In genomic region chr6:144655376-144655775, GRCh38 we compare ENCODE assay signal across 26 cellular contexts.
A peak's percentile ranks its signal among the peaks of the same experiment; 100 is the strongest.
DNase-seq lines count a peak whose midpoint lies in the region; ATAC-seq lines count a peak whose summit lies in the region.
"Had no signal": no experiment of that assay in that cellular context is flagged by ENCODE, and none has a peak within 500 bp of the region (broad histone marks: within the 10 kb centered on the region; RNA-seq: fewer than 3 reads in every experiment).

No MANE protein-coding gene starts in this region.

- no peaks in the 10 kb centered on the region for H3K27me3 Mint-ChIP-seq in CD4-positive, CD25-positive, alpha-beta regulatory T cell
- H3K27me3 Mint-ChIP-seq in activated T-helper 17 cell treated with anti-CD3 and anti-CD28 coated beads, Interleukin-2, amount 50 U/mL, for 72 hours = no peaks in the 10 kb centered on the region
- no peaks in the 10 kb centered on the region for H3K27me3 Mint-ChIP-seq in naive thymus-derived CD8-positive, alpha-beta T cell

- H3K79me2 ChIP-seq in GM23248 (ENCODE audit: insufficient read depth) = peaks cover 30% of the 10 kb centered on the region

- H4K20me1 ChIP-seq in GM23248 (ENCODE audit: insufficient read depth) = no peaks in the 10 kb centered on the region

- H3K27me3 ChIP-seq in CD4-positive, CD25-positive, alpha-beta regulatory T cell (ENCODE audit: control insufficient read depth, insufficient read depth, low read length) = no peaks in the 10 kb centered on the region
- no peaks in the 10 kb centered on the region for H3K27me3 ChIP-seq in GM23248 (replicated peaks; ENCODE audit: insufficient read depth)
- H3K27me3 ChIP-seq: BLaER1, ovary, Peyer's patch, right atrium auricular region, thyroid gland had no signal

- in situ Hi-C loops in GM23248 (cut with MboI) = no loop called here

- H3K27ac ChIP-seq in CD4-positive, CD25-positive, alpha-beta regulatory T cell (ENCODE audit: insufficient read depth, low read length, poor library complexity, severe bottlenecking) = no peak overlapping the region
- H3K27ac ChIP-seq in GM23248 = no peak overlapping the region
- H3K27ac ChIP-seq in caudate nucleus (ENCODE audit: low read depth, low read length) = no peak overlapping the region
- H3K27ac ChIP-seq: BLaER1, ovary, Peyer's patch, right atrium auricular region had no signal

- no peak overlapping the region for H3K9ac ChIP-seq in GM23248
- H3K9ac ChIP-seq: BLaER1 had no signal

- no peaks in the 10 kb centered on the region for H3K9me2 ChIP-seq in GM23248 (ENCODE audit: insufficient read depth)

- DNase-seq in CD4-positive, CD25-positive, alpha-beta regulatory T cell = no peak
- peak; percentile 33 for DNase-seq in GM23248
- no peak for DNase-seq in naive thymus-derived CD8-positive, alpha-beta T cell
- no peak for DNase-seq in caudate nucleus (lab: John Stamatoyannopoulos, UW)
- no peak for DNase-seq in T1000 (lab: John Stamatoyannopoulos, UW)
- DNase-seq in NCI-H2029 (lab: John Stamatoyannopoulos, UW) = no peak
- DNase-seq: activated CD8-positive, alpha-beta T cell treated with anti-CD3 and anti-CD28 coated beads, Interleukin-2, amount 10 ng/mL, durations not matched to agents 7 days and 5 days; amniotic stem cell; DMS 273 treated with DMSO at 0.1 percent for 48 hours; Kasumi-1; MV-4-11; NCI-H2171; NCI-H524; NK-92 treated with Interleukin-12 subunit alpha and Interleukin-12 subunit beta, amount 100 ng/mL, for 24 hours; ovary; Peyer's patch; SIG-M5; stimulated activated CD4-positive, alpha-beta T cell treated with anti-CD3 and anti-CD28 coated beads, Interleukin-4, amount 100 ng/mL, for 1 hour; stimulated activated naive CD4-positive, alpha-beta T cell treated with Interleukin-2 at 50 U/mL for 16 hours; SW 1271; thyroid gland had no signal

- H3K36me3 ChIP-seq in CD4-positive, CD25-positive, alpha-beta regulatory T cell (ENCODE audit: control insufficient read depth, insufficient read depth, low read length) = no peaks in the 10 kb centered on the region
- no peaks in the 10 kb centered on the region for H3K36me3 ChIP-seq in GM23248 (ENCODE audit: low read depth)
- H3K36me3 ChIP-seq: ovary, Peyer's patch, right atrium auricular region, thyroid gland had no signal

- no peak overlapping the region for H3K4me3 Mint-ChIP-seq in CD4-positive, CD25-positive, alpha-beta regulatory T cell
- peak overlapping the region; percentile 18 for H3K4me3 Mint-ChIP-seq in activated T-helper 17 cell treated with anti-CD3 and anti-CD28 coated beads, Interleukin-2, amount 50 U/mL, for 72 hours
- no peak overlapping the region for H3K4me3 Mint-ChIP-seq in naive thymus-derived CD8-positive, alpha-beta T cell
- H3K4me3 Mint-ChIP-seq: activated CD8-positive, alpha-beta T cell treated with anti-CD3 and anti-CD28 coated beads, Interleukin-2, amount 10 ng/mL, durations not matched to agents 7 days and 5 days had no signal

- no peak overlapping the region for H3K4me3 ChIP-seq in CD4-positive, CD25-positive, alpha-beta regulatory T cell (ENCODE audit: low read depth, low read length)
- no peak overlapping the region for H3K4me3 ChIP-seq in GM23248
- H3K4me3 ChIP-seq: BLaER1, ovary, Peyer's patch, right atrium auricular region, thyroid gland had no signal

- peaks cover 3% of the 10 kb centered on the region for H3K36me3 Mint-ChIP-seq in CD4-positive, CD25-positive, alpha-beta regulatory T cell
- H3K36me3 Mint-ChIP-seq in activated T-helper 17 cell treated with anti-CD3 and anti-CD28 coated beads, Interleukin-2, amount 50 U/mL, for 72 hours (ENCODE audit: low read depth) = no peaks in the 10 kb centered on the region
- peaks cover 0 to 7% (median 0%) of the 10 kb centered on the region in 3 donors for H3K36me3 Mint-ChIP-seq in naive thymus-derived CD8-positive, alpha-beta T cell

- H2AFZ ChIP-seq in GM23248 = no peak overlapping the region

- POLR2A ChIA-PET in naive thymus-derived CD8-positive, alpha-beta T cell (lab: Charles Lee) = no interaction called here

- H3K4me1 ChIP-seq in CD4-positive, CD25-positive, alpha-beta regulatory T cell (ENCODE audit: control insufficient read depth, insufficient read depth, low read length, poor library complexity, severe bottlenecking) = peaks cover 31% of the 10 kb centered on the region
- 0 out of 2 replicates have a peak, but pooled peaks cover 10% of the 10 kb centered on the region for H3K4me1 ChIP-seq in GM23248 (ENCODE audit: insufficient read depth)

- no peak for ATAC-seq in CD4-positive, CD25-positive, alpha-beta regulatory T cell (ENCODE audit: low read depth in 2 of 2)
- no peak for ATAC-seq in activated T-helper 17 cell treated with anti-CD3 and anti-CD28 coated beads, Interleukin-2, amount 50 U/mL, for 72 hours (replicated peaks)
- no peak for ATAC-seq in naive thymus-derived CD8-positive, alpha-beta T cell
- no peak for ATAC-seq in GM18861 (IDR thresholded peaks at IDR 0.05; ENCODE audit: unreplicated experiment)
- ATAC-seq: activated CD4-positive, CD25-positive, alpha-beta regulatory T cell treated with anti-CD3 and anti-CD28 coated beads, Interleukin-2, amount 50 U/mL, for 24 hours; activated CD8-positive, alpha-beta T cell treated with anti-CD3 and anti-CD28 coated beads, Interleukin-2, amount 10 ng/mL, durations not matched to agents 7 days and 5 days had no signal

- H3K27ac Mint-ChIP-seq in CD4-positive, CD25-positive, alpha-beta regulatory T cell = peak overlapping the region in 2 of 3 donors; percentile 21 to 35
- peak overlapping the region; percentile 25 for H3K27ac Mint-ChIP-seq in activated T-helper 17 cell treated with anti-CD3 and anti-CD28 coated beads, Interleukin-2, amount 50 U/mL, for 72 hours
- peak overlapping the region in 6 of 10 donors; percentile 25 to 69 (median 64) for H3K27ac Mint-ChIP-seq in naive thymus-derived CD8-positive, alpha-beta T cell
- H3K27ac Mint-ChIP-seq: activated CD8-positive, alpha-beta T cell treated with anti-CD3 and anti-CD28 coated beads, Interleukin-2, amount 10 ng/mL, durations not matched to agents 7 days and 5 days had no signal

- peaks cover 33 to 74% (median 59%) of the 10 kb centered on the region in 4 donors for H3K4me1 Mint-ChIP-seq in CD4-positive, CD25-positive, alpha-beta regulatory T cell
- H3K4me1 Mint-ChIP-seq in activated T-helper 17 cell treated with anti-CD3 and anti-CD28 coated beads, Interleukin-2, amount 50 U/mL, for 72 hours = peaks cover 37% of the 10 kb centered on the region
- H3K4me1 Mint-ChIP-seq in naive thymus-derived CD8-positive, alpha-beta T cell = peaks cover 17 to 84% (median 55%) of the 10 kb centered on the region in 4 donors

- peaks cover 0 to under 1% (median 0%) of the 10 kb centered on the region in 7 donors for H3K9me3 Mint-ChIP-seq in CD4-positive, CD25-positive, alpha-beta regulatory T cell
- no peaks in the 10 kb centered on the region for H3K9me3 Mint-ChIP-seq in activated T-helper 17 cell treated with anti-CD3 and anti-CD28 coated beads, Interleukin-2, amount 50 U/mL, for 72 hours
- no peaks in the 10 kb centered on the region for H3K9me3 Mint-ChIP-seq in naive thymus-derived CD8-positive, alpha-beta T cell

- no peaks in the 10 kb centered on the region for H3K9me3 ChIP-seq in CD4-positive, CD25-positive, alpha-beta regulatory T cell (ENCODE audit: control insufficient read depth in 2 of 2, low read length in 2 of 2)
- H3K9me3 ChIP-seq in GM23248 (ENCODE audit: low read depth) = no peaks in the 10 kb centered on the region
- H3K9me3 ChIP-seq: BLaER1, ovary, Peyer's patch, right atrium auricular region, thyroid gland had no signal

- H3F3A ChIP-seq in GM23248 (ENCODE audit: insufficient read depth) = no peaks in the 10 kb centered on the region

- no peak overlapping the region for H3K4me2 ChIP-seq in GM23248 (ENCODE audit: unreplicated experiment)
- H3K4me2 ChIP-seq: BLaER1 had no signal

- WGBS in GM23248 (ENCODE audit: low coverage in 1 of 2, low lambda C conversion rate in 2 of 2, missing lambda C conversion rate in 2 of 2), 2 experiments = 74 to 81% methylated on average over 1 of the region's 1 CpG
